Comparison of ENCODE assay signal across 23 cellular contexts in the genomic region with DNA sequence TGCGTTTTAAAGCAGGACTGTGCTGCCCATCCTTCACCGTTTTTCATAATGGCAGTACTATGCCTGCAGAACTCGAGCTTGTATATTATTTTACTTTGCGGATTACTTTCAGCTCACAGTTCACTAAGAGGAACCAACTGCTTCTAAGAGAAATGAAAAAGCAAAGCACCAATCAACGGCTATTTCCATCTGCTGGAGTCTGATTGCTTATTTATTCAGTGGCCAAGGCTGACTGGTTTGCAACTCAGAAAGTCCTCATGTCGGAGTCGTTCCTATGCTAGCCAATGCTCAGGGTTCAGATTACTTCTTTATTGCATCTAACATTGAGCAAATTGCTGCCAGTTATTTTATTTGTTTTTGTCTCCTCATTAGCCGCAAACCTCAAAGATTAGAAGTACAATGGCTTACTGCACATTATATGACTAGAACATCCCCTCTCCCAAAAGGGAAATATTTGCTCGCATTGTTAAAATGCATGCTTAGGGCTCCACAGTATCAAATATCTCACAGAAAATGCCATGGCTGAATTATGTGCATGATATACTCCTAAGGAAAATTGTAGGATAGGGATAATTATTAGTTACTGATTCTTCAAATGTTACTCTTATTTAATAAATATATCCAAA.
DNase-seq lines count a peak whose midpoint lies in the region; ATAC-seq and TF ChIP-seq lines count a peak whose summit lies in the region.
"Had no signal": no experiment of that assay in that cellular context is flagged by ENCODE, and none has a peak within 500 bp of the region (broad histone marks: within the 10 kb centered on the region; RNA-seq: fewer than 3 reads in every experiment).

No MANE protein-coding gene starts in this region.

- no peak for ATAC-seq in HG03139 (IDR thresholded peaks at IDR 0.05; ENCODE audit: unreplicated experiment)
- no peak for ATAC-seq in activated T-cell treated with anti-CD3 and anti-CD28 coated beads, Interleukin-2, amount 50 U/mL, for 4 hours
- ATAC-seq: A549; left colon; stimulated activated naive CD8-positive, alpha-beta T cell treated with anti-CD3 and anti-CD28 coated beads, Interleukin-15, Interleukin-2, amounts not matched to agents 100 U/mL and 50 U/mL, for 24 hours had no signal

- peaks cover 16% of the 10 kb centered on the region for H3K9me3 Mint-ChIP-seq in activated T-cell treated with anti-CD3 and anti-CD28 coated beads, Interleukin-2, amount 50 U/mL, for 4 hours
- H3K9me3 Mint-ChIP-seq: H9 had no signal

- no peaks in the 10 kb centered on the region for H3K27me3 Mint-ChIP-seq in activated T-cell treated with anti-CD3 and anti-CD28 coated beads, Interleukin-2, amount 50 U/mL, for 4 hours (ENCODE audit: low read depth)

- no peaks in the 10 kb centered on the region for H3K36me3 Mint-ChIP-seq in activated T-cell treated with anti-CD3 and anti-CD28 coated beads, Interleukin-2, amount 50 U/mL, for 4 hours (ENCODE audit: insufficient read depth)

- no peak overlapping the region for H3K4me3 Mint-ChIP-seq in activated T-cell treated with anti-CD3 and anti-CD28 coated beads, Interleukin-2, amount 50 U/mL, for 4 hours
- H3K4me3 Mint-ChIP-seq: H9 had no signal

- peak overlapping the region; percentile 67 for H3K27ac ChIP-seq in VCaP
- H3K27ac ChIP-seq: A549, C4-2B, neutrophil, transverse colon had no signal

- peak; percentile 43 for DNase-seq in COLO668 (lab: John Stamatoyannopoulos, UW; ENCODE audit: unreplicated experiment)
- DNase-seq in NCI-H1105 (lab: John Stamatoyannopoulos, UW): peak; percentile 14
- DNase-seq in NCI-H510A treated with DMSO at 0.1 percent for 48 hours (lab: John Stamatoyannopoulos, UW): peak; percentile 96
- DNase-seq in NCI-H526 (lab: John Stamatoyannopoulos, UW): no peak
- no peak for DNase-seq in activated CD4-positive, CD25-positive, alpha-beta regulatory T cell treated with anti-CD3 and anti-CD28 coated beads, Interleukin-2, amount 50 U/mL, for 72 hours
- no peak for DNase-seq in activated T-cell treated with anti-CD3 and anti-CD28 coated beads, Interleukin-2, amount 50 U/mL, for 4 hours
- DNase-seq: activated CD4-positive, alpha-beta T cell treated with anti-CD3 and anti-CD28 coated beads, Interleukin-2, amount 50 U/mL, for 1 hour; activated naive CD4-positive, alpha-beta T cell treated with Interleukin-2 at 50 U/mL for 16 hours; anterior cingulate cortex; central memory CD4-positive, alpha-beta T cell; erythroblast; H9; left colon; NCI-H1048; NCI-H524 treated with DMSO at 0.1 percent for 48 hours; retina; stimulated activated naive CD8-positive, alpha-beta T cell treated with anti-CD3 and anti-CD28 coated beads, Interleukin-15, Interleukin-2, amounts not matched to agents 100 U/mL and 50 U/mL, for 24 hours; transverse colon had no signal

- no peak for TF ChIP-seq CTCF in VCaP (conservative IDR thresholded peaks at IDR 0.05)

- no peaks in the 10 kb centered on the region for H3K4me1 Mint-ChIP-seq in activated T-cell treated with anti-CD3 and anti-CD28 coated beads, Interleukin-2, amount 50 U/mL, for 4 hours (ENCODE audit: low read depth)
- H3K4me1 Mint-ChIP-seq: H9 had no signal

Comparison
In these comparisons a context has a peak if more than half of its experiments do, and no peak if none do; other contexts are left out.
1. DNase-seq: peak in COLO668 (single experiment), NCI-H1105 (single experiment) and NCI-H510A treated with DMSO at 0.1 percent for 48 hours (single experiment); none in NCI-H526 (0 of 2), activated CD4-positive, CD25-positive, alpha-beta regulatory T cell treated with anti-CD3 and anti-CD28 coated beads, Interleukin-2, amount 50 U/mL, for 72 hours (single experiment) and activated T-cell treated with anti-CD3 and anti-CD28 coated beads, Interleukin-2, amount 50 U/mL, for 4 hours (single experiment).